Comparison of ENCODE assay signal across 8 cellular contexts in genomic region chr11:48005878-48006277, GRCh38. TPM values are rescaled to one million over a fixed set of nuclear protein-coding genes. Genes with fewer than 3 reads are reported as not detected.
DNase-seq lines count a peak whose midpoint lies in the region; ATAC-seq lines count a peak whose summit lies in the region.

No MANE protein-coding gene starts in this region.

- peaks cover 97% of the 10 kb centered on the region for H3K4me1 ChIP-seq in CD4-positive, CD25-positive, alpha-beta regulatory T cell (ENCODE audit: control insufficient read depth, insufficient read depth, low read length, poor library complexity, severe bottlenecking)

- H3K4me3 Mint-ChIP-seq in CD4-positive, CD25-positive, alpha-beta regulatory T cell: peak overlapping the region; percentile 77 to 94 (median 84)
- H3K4me3 Mint-ChIP-seq in activated T-helper 1 cell treated with anti-CD3 and anti-CD28 coated beads, Interleukin-12 subunit alpha, Interleukin-12 subunit beta, Interleukin-2, Interleukin-4 antibody, amounts not matched to agents 30 ng/mL and 10 ng/mL and 1 ng/mL, durations not matched to agents 14 hours and 24 hours and 36 hours: peak overlapping the region; percentile 83
- peak overlapping the region; percentile 30 to 81 (median 74) for H3K4me3 Mint-ChIP-seq in naive thymus-derived CD8-positive, alpha-beta T cell

- DNase-seq in CD4-positive, CD25-positive, alpha-beta regulatory T cell: no peak
- peak; percentile 84 for DNase-seq in NCI-H1092 (lab: John Stamatoyannopoulos, UW)
- DNase-seq in activated T-helper 1 cell treated with anti-CD3 and anti-CD28 coated beads, Interleukin-12 subunit alpha, Interleukin-12 subunit beta, Interleukin-2, Interleukin-4 antibody, amounts not matched to agents 30 ng/mL and 10 ng/mL and 1 ng/mL, durations not matched to agents 14 hours and 24 hours and 36 hours (ENCODE audit: low spot score): no peak
- no peak for DNase-seq in naive thymus-derived CD8-positive, alpha-beta T cell
- DNase-seq in middle frontal gyrus (ENCODE audit: extremely low spot score, low spot score): no peak
- DNase-seq in kidney tubule cell (ENCODE audit: low spot score): no peak

- peaks cover 34 to 91% (median 55%) of the 10 kb centered on the region in 4 donors for H3K4me1 Mint-ChIP-seq in CD4-positive, CD25-positive, alpha-beta regulatory T cell
- peaks cover 76% of the 10 kb centered on the region for H3K4me1 Mint-ChIP-seq in activated T-helper 1 cell treated with anti-CD3 and anti-CD28 coated beads, Interleukin-12 subunit alpha, Interleukin-12 subunit beta, Interleukin-2, Interleukin-4 antibody, amounts not matched to agents 30 ng/mL and 10 ng/mL and 1 ng/mL, durations not matched to agents 14 hours and 24 hours and 36 hours (ENCODE audit: low read depth)
- H3K4me1 Mint-ChIP-seq in naive thymus-derived CD8-positive, alpha-beta T cell: peaks cover 28 to 88% (median 65%) of the 10 kb centered on the region in 4 donors

- POLR2A ChIA-PET in naive thymus-derived CD8-positive, alpha-beta T cell (lab: Charles Lee): interaction anchor here (0.7 to 3.7 kb wide), 5 partner anchors 11 to 50 kb away, joined by 3 to 22 read pairs (median 4); partner anchors contain the start of gene PTPRJ

- no peaks in the 10 kb centered on the region for H3K27me3 Mint-ChIP-seq in CD4-positive, CD25-positive, alpha-beta regulatory T cell
- H3K27me3 Mint-ChIP-seq in activated T-helper 1 cell treated with anti-CD3 and anti-CD28 coated beads, Interleukin-12 subunit alpha, Interleukin-12 subunit beta, Interleukin-2, Interleukin-4 antibody, amounts not matched to agents 30 ng/mL and 10 ng/mL and 1 ng/mL, durations not matched to agents 14 hours and 24 hours and 36 hours (ENCODE audit: insufficient read depth): no peaks in the 10 kb centered on the region
- no peaks in the 10 kb centered on the region for H3K27me3 Mint-ChIP-seq in naive thymus-derived CD8-positive, alpha-beta T cell

- H3K36me3 Mint-ChIP-seq in CD4-positive, CD25-positive, alpha-beta regulatory T cell: peaks cover 2% of the 10 kb centered on the region
- peaks cover 10% of the 10 kb centered on the region for H3K36me3 Mint-ChIP-seq in activated T-helper 1 cell treated with anti-CD3 and anti-CD28 coated beads, Interleukin-12 subunit alpha, Interleukin-12 subunit beta, Interleukin-2, Interleukin-4 antibody, amounts not matched to agents 30 ng/mL and 10 ng/mL and 1 ng/mL, durations not matched to agents 14 hours and 24 hours and 36 hours (ENCODE audit: low read depth)
- H3K36me3 Mint-ChIP-seq in naive thymus-derived CD8-positive, alpha-beta T cell: no peaks in the 10 kb centered on the region

- peak overlapping the region; percentile 72 for H3K4me3 ChIP-seq in CD4-positive, CD25-positive, alpha-beta regulatory T cell (ENCODE audit: low read depth, low read length)

- H3K9me3 Mint-ChIP-seq in CD4-positive, CD25-positive, alpha-beta regulatory T cell: peaks cover 0 to 1% (median 0%) of the 10 kb centered on the region in 7 donors
- peaks cover 2% of the 10 kb centered on the region for H3K9me3 Mint-ChIP-seq in activated T-helper 1 cell treated with anti-CD3 and anti-CD28 coated beads, Interleukin-12 subunit alpha, Interleukin-12 subunit beta, Interleukin-2, Interleukin-4 antibody, amounts not matched to agents 30 ng/mL and 10 ng/mL and 1 ng/mL, durations not matched to agents 14 hours and 24 hours and 36 hours
- H3K9me3 Mint-ChIP-seq in naive thymus-derived CD8-positive, alpha-beta T cell: no peaks in the 10 kb centered on the region

- no peaks in the 10 kb centered on the region for H3K9me3 ChIP-seq in CD4-positive, CD25-positive, alpha-beta regulatory T cell (ENCODE audit: control insufficient read depth in 2 of 2, low read length in 2 of 2)

- peak overlapping the region; percentile 93 for H3K27ac ChIP-seq in CD4-positive, CD25-positive, alpha-beta regulatory T cell (ENCODE audit: insufficient read depth, low read length, poor library complexity, severe bottlenecking)

- H3K36me3 ChIP-seq in CD4-positive, CD25-positive, alpha-beta regulatory T cell (ENCODE audit: control insufficient read depth, insufficient read depth, low read length): no peaks in the 10 kb centered on the region

- H3K27me3 ChIP-seq in CD4-positive, CD25-positive, alpha-beta regulatory T cell (ENCODE audit: control insufficient read depth, insufficient read depth, low read length): no peaks in the 10 kb centered on the region

- intact Hi-C loops in activated T-helper 1 cell treated with anti-CD3 and anti-CD28 coated beads, Interleukin-12 subunit alpha, Interleukin-12 subunit beta, Interleukin-2, Interleukin-4 antibody, amounts not matched to agents 30 ng/mL and 10 ng/mL and 1 ng/mL, durations not matched to agents 14 hours and 24 hours and 36 hours (cut with micrococcal nuclease): loop anchor here (1.0 to 10.0 kb wide), 8 partner anchors 23 to 491 kb away; partner anchors contain the start of gene NUP160

- ATAC-seq in CD4-positive, CD25-positive, alpha-beta regulatory T cell (ENCODE audit: low read depth in 2 of 2): no peak
- ATAC-seq in naive thymus-derived CD8-positive, alpha-beta T cell: no peak
- no peak for ATAC-seq in GM19455 (IDR thresholded peaks at IDR 0.05; ENCODE audit: unreplicated experiment)
- no peak for ATAC-seq in GM21390 (IDR thresholded peaks at IDR 0.05; ENCODE audit: unreplicated experiment)

- peak overlapping the region; percentile 98 to 100 (median 99) for H3K27ac Mint-ChIP-seq in CD4-positive, CD25-positive, alpha-beta regulatory T cell
- H3K27ac Mint-ChIP-seq in activated T-helper 1 cell treated with anti-CD3 and anti-CD28 coated beads, Interleukin-12 subunit alpha, Interleukin-12 subunit beta, Interleukin-2, Interleukin-4 antibody, amounts not matched to agents 30 ng/mL and 10 ng/mL and 1 ng/mL, durations not matched to agents 14 hours and 24 hours and 36 hours: peak overlapping the region; percentile 100
- H3K27ac Mint-ChIP-seq in naive thymus-derived CD8-positive, alpha-beta T cell: peak overlapping the region; percentile 88 to 99 (median 90)

RNA-seq across cellular contexts. Expression of gene PTPRJ, which starts 25.5 kb away (rescaled TPM):
- 81.8 TPM for total RNA-seq in CD4-positive, CD25-positive, alpha-beta regulatory T cell
- polyA plus RNA-seq in CD4-positive, CD25-positive, alpha-beta regulatory T cell: 10 to 100 TPM; 13.8 to 20.2 (median 16.9) TPM
- 69.6 and 70.3 TPM in 2 replicates for total RNA-seq in activated T-helper 1 cell treated with anti-CD3 and anti-CD28 coated beads, Interleukin-12 subunit alpha, Interleukin-12 subunit beta, Interleukin-2, Interleukin-4 antibody, amounts not matched to agents 30 ng/mL and 10 ng/mL and 1 ng/mL, durations not matched to agents 14 hours and 24 hours and 36 hours
- 10 to 100 TPM; 21.7 to 23.7 TPM for total RNA-seq in naive thymus-derived CD8-positive, alpha-beta T cell
- 10 to 100 TPM in 1 of 3 donors, 1 to 10 TPM in 2; 4.3 to 10.2 (median 5.3) TPM for polyA plus RNA-seq in naive thymus-derived CD8-positive, alpha-beta T cell
